In the genomic region with DNA sequence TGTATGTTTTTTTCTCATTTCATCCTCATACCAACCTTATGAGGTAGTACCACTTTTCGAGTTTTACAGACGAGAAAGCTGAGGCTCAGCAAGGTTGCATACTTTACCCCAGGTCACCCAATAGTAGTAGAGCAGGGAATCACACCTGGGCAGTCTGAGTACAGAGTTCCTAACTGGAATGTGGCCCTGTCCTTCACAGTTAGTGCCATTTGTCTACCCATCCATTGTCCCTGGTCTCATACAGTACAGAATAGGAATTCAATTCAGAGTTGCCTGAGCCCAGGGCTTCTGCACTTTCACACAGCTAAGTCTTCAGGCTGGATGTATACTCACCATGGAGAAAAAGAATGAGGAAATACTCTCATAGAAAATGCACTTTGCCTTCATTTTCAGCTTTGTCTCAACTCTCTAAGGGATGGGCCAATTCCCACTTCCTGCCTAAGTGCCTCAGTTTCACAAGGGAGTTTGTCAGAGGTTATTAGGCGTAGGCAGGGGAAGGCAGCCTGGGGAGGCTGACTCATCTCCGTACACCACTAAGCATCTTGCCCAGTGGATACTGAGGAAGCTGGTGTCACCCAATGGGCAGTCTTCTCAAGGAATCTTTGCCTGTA, we compare ENCODE assay signal across 10 cellular contexts.
DNase-seq lines count a peak whose midpoint lies in the region; ATAC-seq, FAIRE-seq and TF ChIP-seq lines count a peak whose summit lies in the region.
"Had no signal": no experiment of that assay in that cellular context is flagged by ENCODE, and none has a peak within 500 bp of the region (broad histone marks: within the 10 kb centered on the region; RNA-seq: fewer than 3 reads in every experiment).

No MANE protein-coding gene starts in this region.

- TF ChIP-seq CTCF in GM23338 (conservative IDR thresholded peaks at IDR 0.05; ENCODE audit: low read depth in 2 of 2) (no peak), fibroblast of pulmonary artery (IDR thresholded peaks at IDR 0.05; ENCODE audit: low read length, missing control alignments) (no peak)

- no peak overlapping the region for H3K27ac Mint-ChIP-seq in GM23338
- H3K27ac Mint-ChIP-seq: activated naive CD4-positive, alpha-beta T cell treated with anti-CD3 and anti-CD28 coated beads, Interleukin-2, amount 50 U/mL, for 24 hours had no signal

- no peaks in the 10 kb centered on the region for H3K27me3 Mint-ChIP-seq in GM23338 (ENCODE audit: insufficient read depth, low read depth, poor library complexity)
- no peaks in the 10 kb centered on the region for H3K27me3 Mint-ChIP-seq in activated T-cell treated with anti-CD3 and anti-CD28 coated beads, Interleukin-2, amount 50 U/mL, for 4 hours (ENCODE audit: low read depth)
- H3K27me3 Mint-ChIP-seq: activated naive CD4-positive, alpha-beta T cell treated with anti-CD3 and anti-CD28 coated beads, Interleukin-2, amount 50 U/mL, for 24 hours had no signal

- ATAC-seq in GM23338 (no peak), GM19351 (IDR thresholded peaks at IDR 0.05; ENCODE audit: unreplicated experiment) (no peak), GM19455 (IDR thresholded peaks at IDR 0.05; ENCODE audit: unreplicated experiment) (no peak), HG03521 (IDR thresholded peaks at IDR 0.05; ENCODE audit: unreplicated experiment) (no peak)
- no peak for ATAC-seq in activated T-cell treated with anti-CD3 and anti-CD28 coated beads, Interleukin-2, amount 50 U/mL, for 4 hours

- H3K27ac ChIP-seq in GM23338 (ENCODE audit: low read depth) = no peak overlapping the region
- no peak overlapping the region for H3K27ac ChIP-seq in small intestine (ENCODE audit: low read depth in 1 of 2, low read length in 1 of 2)
- H3K27ac ChIP-seq: VCaP had no signal

- H3K9me3 Mint-ChIP-seq in GM23338 = no peaks in the 10 kb centered on the region; the same call in 2 of the 3 replicates
- no peaks in the 10 kb centered on the region for H3K9me3 Mint-ChIP-seq in activated T-cell treated with anti-CD3 and anti-CD28 coated beads, Interleukin-2, amount 50 U/mL, for 4 hours
- H3K9me3 Mint-ChIP-seq: activated naive CD4-positive, alpha-beta T cell treated with anti-CD3 and anti-CD28 coated beads, Interleukin-2, amount 50 U/mL, for 24 hours had no signal

- no peaks in the 10 kb centered on the region for H3F3A ChIP-seq in GM23338 (replicated peaks; ENCODE audit: low read depth)

- H2AFZ ChIP-seq in GM23338 = peak overlapping the region; percentile 29; the same call in 1 of the 2 replicates

- H3K4me3 Mint-ChIP-seq in GM23338 = no peak overlapping the region
- no peak overlapping the region for H3K4me3 Mint-ChIP-seq in activated T-cell treated with anti-CD3 and anti-CD28 coated beads, Interleukin-2, amount 50 U/mL, for 4 hours
- H3K4me3 Mint-ChIP-seq: activated naive CD4-positive, alpha-beta T cell treated with anti-CD3 and anti-CD28 coated beads, Interleukin-2, amount 50 U/mL, for 24 hours had no signal

- WGBS in small intestine, 3 donors = 80 to 87% (median 85%) methylated on average over 4 of the region's 4 CpGs

- no peaks in the 10 kb centered on the region for H3K36me3 ChIP-seq in GM23338 (ENCODE audit: insufficient read depth)
- H3K36me3 ChIP-seq in small intestine (ENCODE audit: control insufficient read depth in 2 of 2, insufficient read depth in 2 of 2, low read length in 2 of 2) = no peaks in the 10 kb centered on the region

- H3K9me2 ChIP-seq in GM23338 (ENCODE audit: insufficient read depth) = peaks cover 17% of the 10 kb centered on the region; the same call in 1 of the 2 replicates

- peaks cover 15% of the 10 kb centered on the region for H3K4me1 Mint-ChIP-seq in GM23338
- H3K4me1 Mint-ChIP-seq in activated T-cell treated with anti-CD3 and anti-CD28 coated beads, Interleukin-2, amount 50 U/mL, for 4 hours (ENCODE audit: low read depth) = no peaks in the 10 kb centered on the region
- H3K4me1 Mint-ChIP-seq: activated naive CD4-positive, alpha-beta T cell treated with anti-CD3 and anti-CD28 coated beads, Interleukin-2, amount 50 U/mL, for 24 hours had no signal

- H3K27me3 ChIP-seq in GM23338 (ENCODE audit: insufficient read depth) = no peaks in the 10 kb centered on the region
- no peaks in the 10 kb centered on the region for H3K27me3 ChIP-seq in small intestine (ENCODE audit: control insufficient read depth in 2 of 2, insufficient read depth in 2 of 2, low read length in 2 of 2)

- no peaks in the 10 kb centered on the region for H3K4me1 ChIP-seq in GM23338 (ENCODE audit: insufficient read depth)
- H3K4me1 ChIP-seq in small intestine (ENCODE audit: control insufficient read depth in 2 of 2, insufficient read depth in 1 of 2, low read depth in 1 of 2, low read length in 1 of 2) = no peaks in the 10 kb centered on the region

- no peaks in the 10 kb centered on the region for H3K9me3 ChIP-seq in small intestine (ENCODE audit: control insufficient read depth, low read depth)

- no peak for DNase-seq in GM23338 (ENCODE audit: low spot score)
- DNase-seq in RCC 7860 (ENCODE audit: low spot score) = peak; percentile 73
- peak; percentile 85 for DNase-seq in fibroblast of pulmonary artery (ENCODE audit: low read depth)
- DNase-seq in small intestine = peak; percentile 34
- DNase-seq in activated T-cell treated with anti-CD3 and anti-CD28 coated beads, Interleukin-2, amount 50 U/mL, for 4 hours = no peak

- H3K79me2 ChIP-seq in GM23338 (replicated peaks; ENCODE audit: insufficient read depth) = no peaks in the 10 kb centered on the region

- no peak overlapping the region for H3K4me2 ChIP-seq in GM23338

- H4K20me1 ChIP-seq in GM23338 (replicated peaks; ENCODE audit: insufficient read depth) = no peaks in the 10 kb centered on the region

- H3K36me3 Mint-ChIP-seq in GM23338 (ENCODE audit: low read depth) = no peaks in the 10 kb centered on the region
- H3K36me3 Mint-ChIP-seq in activated T-cell treated with anti-CD3 and anti-CD28 coated beads, Interleukin-2, amount 50 U/mL, for 4 hours (ENCODE audit: insufficient read depth) = no peaks in the 10 kb centered on the region
- H3K36me3 Mint-ChIP-seq: activated naive CD4-positive, alpha-beta T cell treated with anti-CD3 and anti-CD28 coated beads, Interleukin-2, amount 50 U/mL, for 24 hours had no signal

- H3K4me3 ChIP-seq in GM23338 (no peak overlapping the region), fibroblast of pulmonary artery (replicated peaks; ENCODE audit: low read depth, low read length) (no peak overlapping the region), small intestine (ENCODE audit: low read depth in 1 of 2, low read length in 2 of 2) (no peak overlapping the region)

- FAIRE-seq in RCC 7860 (lab: Jason Lieb, UNC) (peak; percentile 72), small intestine (lab: Jason Lieb, UNC) (no peak)

TF ChIP-seq in GM23338, 12 proteins besides CTCF, POLR2A, EP300 and RAD21 (continues in another document):
- TF ChIP-seq EZH2phosphoT487 (IDR thresholded peaks at IDR 0.05; ENCODE audit: unreplicated experiment) (no peak), ZNF114 (CRISPR knock-in tag; IDR thresholded peaks at IDR 0.05) (no peak)

Comparison
In these comparisons a context has a peak if more than half of its experiments do, and no peak if none do; other contexts are left out.
1. DNase-seq: peak in RCC 7860 (single experiment), fibroblast of pulmonary artery (single experiment) and small intestine (single experiment); none in GM23338 (single experiment) and activated T-cell treated with anti-CD3 and anti-CD28 coated beads, Interleukin-2, amount 50 U/mL, for 4 hours (single experiment).